19 cellular contexts compared by ENCODE assay signal in genomic region chr17:20202141-20202574, GRCh38.
A peak's percentile ranks its signal among the peaks of the same experiment; 100 is the strongest.
DNase-seq lines count a peak whose midpoint lies in the region; ATAC-seq, FAIRE-seq and TF ChIP-seq lines count a peak whose summit lies in the region.
"Had no signal": no experiment of that assay in that cellular context is flagged by ENCODE, and none has a peak within 500 bp of the region (broad histone marks: within the 10 kb centered on the region; RNA-seq: fewer than 3 reads in every experiment).

No MANE protein-coding gene starts in this region.

- H3K36me3 Mint-ChIP-seq in activated T-helper 17 cell treated with anti-CD3 and anti-CD28 coated beads, Interleukin-2, amount 50 U/mL, for 72 hours (ENCODE audit: low read depth) = no peaks in the 10 kb centered on the region
- peaks cover 15% of the 10 kb centered on the region for H3K36me3 Mint-ChIP-seq in type B pancreatic cell
- H3K36me3 Mint-ChIP-seq in activated naive CD8-positive, alpha-beta T cell treated with anti-CD3 and anti-CD28 coated beads for 36 hours = peaks cover 4% of the 10 kb centered on the region

- H3K27me3 Mint-ChIP-seq in activated T-helper 17 cell treated with anti-CD3 and anti-CD28 coated beads, Interleukin-2, amount 50 U/mL, for 72 hours = no peaks in the 10 kb centered on the region
- no peaks in the 10 kb centered on the region for H3K27me3 Mint-ChIP-seq in type B pancreatic cell
- H3K27me3 Mint-ChIP-seq in activated naive CD8-positive, alpha-beta T cell treated with anti-CD3 and anti-CD28 coated beads for 36 hours = no peaks in the 10 kb centered on the region
- H3K27me3 Mint-ChIP-seq: activated naive CD8-positive, alpha-beta T cell treated with anti-CD3 and anti-CD28 coated beads, Interleukin-2, amount 10 ng/mL, durations not matched to agents 7 days and 5 days had no signal

- H3K4me3 ChIP-seq in LNCaP clone FGC (ENCODE audit: low read depth, low read length) (0 out of 2 replicates have a peak overlapping the region, but pooled peaks have one; percentile 15), mucosa of rectum (ENCODE audit: low read length in 2 of 2) (no peak overlapping the region), brain microvascular endothelial cell (ENCODE audit: low read depth, low read length) (no peak overlapping the region)
- H3K4me3 ChIP-seq: heart right ventricle, ovary had no signal

- peak; percentile 65 for FAIRE-seq in colon (lab: Jason Lieb, UNC)
- FAIRE-seq: TTC549 had no signal

- peak; percentile 79 for DNase-seq in DMS79 (lab: John Stamatoyannopoulos, UW)
- peak; percentile 67 for DNase-seq in LNCaP clone FGC (ENCODE audit: low read depth)
- no peak for DNase-seq in type B pancreatic cell (ENCODE audit: extremely low spot score, unreplicated experiment)
- DNase-seq in brain microvascular endothelial cell = no peak
- no peak for DNase-seq in activated naive CD8-positive, alpha-beta T cell treated with anti-CD3 and anti-CD28 coated beads for 36 hours
- DNase-seq: activated CD4-positive, alpha-beta T cell treated with anti-CD3 and anti-CD28 coated beads, Interleukin-2, amount 50 U/mL, for 4 hours; activated naive CD8-positive, alpha-beta T cell treated with anti-CD3 and anti-CD28 coated beads, Interleukin-2, amount 10 ng/mL, durations not matched to agents 7 days and 5 days; activated T-cell treated with anti-CD3 and anti-CD28 coated beads, Interleukin-2, amount 50 U/mL, for 48 hours; heart right ventricle; NCI-H524; ovary; stimulated activated CD4-positive, alpha-beta T cell treated with anti-CD3 and anti-CD28 coated beads, Interleukin-4, amount 100 ng/mL, for 24 hours; stimulated activated CD8-positive, alpha-beta memory T cell treated with anti-CD3 and anti-CD28 coated beads, Interleukin-4, amount 100 ng/mL, for 48 hours had no signal

- H3K4me3 Mint-ChIP-seq in activated T-helper 17 cell treated with anti-CD3 and anti-CD28 coated beads, Interleukin-2, amount 50 U/mL, for 72 hours = no peak overlapping the region
- H3K4me3 Mint-ChIP-seq in type B pancreatic cell = no peak overlapping the region
- no peak overlapping the region for H3K4me3 Mint-ChIP-seq in activated naive CD8-positive, alpha-beta T cell treated with anti-CD3 and anti-CD28 coated beads for 36 hours
- H3K4me3 Mint-ChIP-seq: activated naive CD8-positive, alpha-beta T cell treated with anti-CD3 and anti-CD28 coated beads, Interleukin-2, amount 10 ng/mL, durations not matched to agents 7 days and 5 days had no signal

- H3K36me3 ChIP-seq in mucosa of rectum (ENCODE audit: control insufficient read depth in 2 of 2, insufficient read depth in 2 of 2, low read length in 2 of 2) = peaks cover 2 to 4% of the 10 kb centered on the region in 2 donors
- H3K36me3 ChIP-seq in brain microvascular endothelial cell (replicated peaks) = no peaks in the 10 kb centered on the region
- H3K36me3 ChIP-seq: ovary had no signal

- in situ Hi-C loops in brain microvascular endothelial cell (cut with HindIII; ENCODE audit: low pct_ligation_motif_present, low sequenced_read_pairs) = no loop called here

- H3K9me3 Mint-ChIP-seq in activated T-helper 17 cell treated with anti-CD3 and anti-CD28 coated beads, Interleukin-2, amount 50 U/mL, for 72 hours = no peaks in the 10 kb centered on the region
- H3K9me3 Mint-ChIP-seq in type B pancreatic cell = peaks cover 5% of the 10 kb centered on the region
- H3K9me3 Mint-ChIP-seq in activated naive CD8-positive, alpha-beta T cell treated with anti-CD3 and anti-CD28 coated beads for 36 hours = peaks cover 2% of the 10 kb centered on the region

- no peak for ATAC-seq in activated T-helper 17 cell treated with anti-CD3 and anti-CD28 coated beads, Interleukin-2, amount 50 U/mL, for 72 hours (replicated peaks)
- ATAC-seq: heart right ventricle, left lobe of liver had no signal

- no peak for TF ChIP-seq CTCF in LNCaP clone FGC (IDR thresholded peaks at IDR 0.05; ENCODE audit: control insufficient read depth, extremely low read depth, insufficient read depth)
- TF ChIP-seq CTCF in type B pancreatic cell (conservative IDR thresholded peaks at IDR 0.05) = no peak
- TF ChIP-seq CTCF in brain microvascular endothelial cell (IDR thresholded peaks at IDR 0.05; ENCODE audit: low read depth, low read length, missing control alignments) = no peak

- H3K27ac ChIP-seq in mucosa of rectum (ENCODE audit: low read depth in 2 of 2, low read length in 2 of 2) (peak overlapping the region; percentile 54 to 79), brain microvascular endothelial cell (no peak overlapping the region)
- H3K27ac ChIP-seq: heart right ventricle, KMS-11, ovary had no signal

- H3K4me1 Mint-ChIP-seq in activated T-helper 17 cell treated with anti-CD3 and anti-CD28 coated beads, Interleukin-2, amount 50 U/mL, for 72 hours = peaks cover 8% of the 10 kb centered on the region
- H3K4me1 Mint-ChIP-seq in type B pancreatic cell (ENCODE audit: unreplicated experiment) = no peaks in the 10 kb centered on the region
- H3K4me1 Mint-ChIP-seq in activated naive CD8-positive, alpha-beta T cell treated with anti-CD3 and anti-CD28 coated beads for 36 hours = peaks cover 20% of the 10 kb centered on the region

- peaks cover 13 to 37% of the 10 kb centered on the region in 2 donors for H3K4me1 ChIP-seq in mucosa of rectum (ENCODE audit: control insufficient read depth in 2 of 2, insufficient read depth in 2 of 2, low read length in 2 of 2)

- H3K9me3 ChIP-seq in mucosa of rectum (ENCODE audit: control insufficient read depth in 2 of 2, low read length in 2 of 2) = no peaks in the 10 kb centered on the region
- H3K9me3 ChIP-seq: ovary had no signal

- H3K9ac ChIP-seq in mucosa of rectum (ENCODE audit: low read depth in 1 of 2, low read length in 2 of 2) = no peak overlapping the region
- H3K9ac ChIP-seq: KMS-11 had no signal

- H3K27ac Mint-ChIP-seq in activated T-helper 17 cell treated with anti-CD3 and anti-CD28 coated beads, Interleukin-2, amount 50 U/mL, for 72 hours = no peak overlapping the region
- H3K27ac Mint-ChIP-seq in type B pancreatic cell = no peak overlapping the region
- H3K27ac Mint-ChIP-seq in activated naive CD8-positive, alpha-beta T cell treated with anti-CD3 and anti-CD28 coated beads for 36 hours = no peak overlapping the region
- H3K27ac Mint-ChIP-seq: activated naive CD8-positive, alpha-beta T cell treated with anti-CD3 and anti-CD28 coated beads, Interleukin-2, amount 10 ng/mL, durations not matched to agents 7 days and 5 days had no signal

- H3K27me3 ChIP-seq in mucosa of rectum (ENCODE audit: control insufficient read depth in 2 of 2, insufficient read depth in 2 of 2, low read length in 2 of 2) = no peaks in the 10 kb centered on the region
- H3K27me3 ChIP-seq in brain microvascular endothelial cell (replicated peaks) = no peaks in the 10 kb centered on the region
- H3K27me3 ChIP-seq: heart right ventricle, ovary had no signal

Comparison
In these comparisons a context has a peak if more than half of its experiments do, and no peak if none do; other contexts are left out.
1. DNase-seq: peak in DMS79 (single experiment) and LNCaP clone FGC (single experiment); none in type B pancreatic cell (single experiment), brain microvascular endothelial cell (single experiment) and activated naive CD8-positive, alpha-beta T cell treated with anti-CD3 and anti-CD28 coated beads for 36 hours (single experiment).